Comparison of ENCODE assay signal across 14 cellular contexts in the genomic region with DNA sequence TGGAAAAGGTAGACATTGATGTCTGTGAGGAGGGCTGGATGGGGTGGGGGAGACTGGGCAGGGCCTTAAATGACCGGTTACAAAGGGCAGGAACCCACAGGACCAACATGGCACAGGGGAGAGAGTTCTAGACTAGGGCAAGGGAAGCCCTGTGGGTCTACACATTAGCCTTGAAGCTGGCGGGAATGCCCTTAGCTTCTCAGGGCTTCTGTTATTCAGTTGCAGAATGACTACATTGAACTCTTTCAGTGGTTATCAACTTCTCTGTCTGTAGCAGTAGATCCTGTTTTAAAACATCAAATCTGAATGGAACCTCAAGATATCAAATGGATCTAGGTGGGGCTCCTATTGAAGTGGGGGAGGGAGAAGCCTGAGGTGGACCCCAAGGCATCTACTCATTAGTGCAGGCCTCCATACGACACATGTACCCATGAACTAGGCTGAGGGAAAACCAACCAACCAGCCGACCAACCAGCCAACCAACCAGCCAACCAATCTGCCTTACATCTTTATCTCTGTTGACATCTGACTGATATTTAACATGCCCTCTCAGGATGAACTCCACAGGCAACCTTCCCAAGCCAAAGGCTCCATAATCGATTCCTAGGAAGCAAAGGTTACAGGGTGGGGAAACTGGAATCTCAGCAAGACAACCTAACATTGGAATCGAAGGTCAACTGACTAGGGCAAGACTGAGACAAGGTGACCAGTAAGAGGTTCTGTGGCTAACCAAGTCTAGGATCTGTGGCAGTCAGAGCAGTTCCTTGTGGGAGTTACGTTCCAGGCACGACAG. TPM values are rescaled to one million over a fixed set of nuclear protein-coding genes. Genes with fewer than 3 reads are reported as not detected.
A peak's percentile ranks its signal among the peaks of the same experiment; 100 is the strongest.
DNase-seq lines count a peak whose midpoint lies in the region; ATAC-seq and TF ChIP-seq lines count a peak whose summit lies in the region.
"Had no signal": no experiment of that assay in that cellular context is flagged by ENCODE, and none has a peak within 500 bp of the region (broad histone marks: within the 10 kb centered on the region; RNA-seq: fewer than 3 reads in every experiment).

No MANE protein-coding gene starts in this region.

- TF ChIP-seq CTCF in uterus (IDR thresholded peaks at IDR 0.05), result no peak

- H3K4me3 ChIP-seq in uterus (no peak overlapping the region), aorta (ENCODE audit: low read length in 2 of 2) (no peak overlapping the region)
- H3K4me3 ChIP-seq: colonic mucosa had no signal

- no peaks in the 10 kb centered on the region for H3K9me3 ChIP-seq in uterus
- no peaks in the 10 kb centered on the region for H3K9me3 ChIP-seq in aorta (ENCODE audit: control insufficient read depth, low read length)
- H3K9me3 ChIP-seq: colonic mucosa, SK-N-SH had no signal

- H3K4me1 ChIP-seq in uterus (no peaks in the 10 kb centered on the region), aorta (ENCODE audit: control insufficient read depth in 1 of 2, insufficient read depth in 2 of 2, low read length in 2 of 2) (no peaks in the 10 kb centered on the region)
- H3K4me1 ChIP-seq: colonic mucosa had no signal

- H3K36me3 ChIP-seq in uterus (no peaks in the 10 kb centered on the region), aorta (ENCODE audit: control insufficient read depth in 1 of 2, insufficient read depth in 2 of 2, low read length in 1 of 2) (peaks cover 0 to 4% of the 10 kb centered on the region in 2 donors)
- H3K36me3 ChIP-seq: colonic mucosa had no signal

- 94 to 96% methylated on average over 8 of the region's 8 CpGs for WGBS in aorta, 2 donors

- DNase-seq in left colon (no peak), HEK293T (ENCODE audit: extremely low spot score) (no peak), AML-193 (lab: John Stamatoyannopoulos, UW) (no peak), uterus (no peak), aorta (no peak)
- DNase-seq: activated CD4-positive, alpha-beta T cell treated with anti-CD3 and anti-CD28 coated beads for 48 hours; activated naive CD4-positive, alpha-beta T cell treated with anti-CD3 and anti-CD28 coated beads, Interleukin-2, amount 10 ng/mL, durations not matched to agents 7 days and 5 days; colonic mucosa; foreskin keratinocyte; nephron progenitor cell; SK-N-SH had no signal

- no peak for TF ChIP-seq POLR2A in uterus (IDR thresholded peaks at IDR 0.05)

- POLR2A ChIA-PET in HEK293T (lab: Yijun Ruan, JAX), result no interaction called here

- intact Hi-C loops in left colon (cut with DNase I, micrococcal nuclease) (no loop called here), uterus (cut with DNase I; ENCODE audit: low total_unique reads) (no loop called here), aorta (cut with DNase I) (no loop called here)

- no peak overlapping the region for H3K27ac ChIP-seq in uterus
- H3K27ac ChIP-seq in aorta (ENCODE audit: low read depth in 1 of 2, low read length in 2 of 2), result no peak overlapping the region
- H3K27ac ChIP-seq: colonic mucosa, foreskin keratinocyte had no signal

- ATAC-seq in GM18873 (IDR thresholded peaks at IDR 0.05; ENCODE audit: low FRiP score, unreplicated experiment), result peak; percentile 90
- peak; percentile 86 for ATAC-seq in GM21576 (IDR thresholded peaks at IDR 0.05; ENCODE audit: unreplicated experiment)
- peak; percentile 89 for ATAC-seq in HG03108 (IDR thresholded peaks at IDR 0.05; ENCODE audit: unreplicated experiment)
- ATAC-seq in left colon, result peak; percentile 61
- ATAC-seq in aorta (ENCODE audit: low FRiP score), result no peak
- ATAC-seq: foreskin keratinocyte had no signal

- CTCF ChIA-PET in HEK293T (lab: Yijun Ruan, JAX), result no interaction called here

- no peaks in the 10 kb centered on the region for H3K27me3 ChIP-seq in uterus
- H3K27me3 ChIP-seq in aorta (ENCODE audit: control insufficient read depth in 1 of 2, insufficient read depth in 2 of 2, low read length in 1 of 2), result no peaks in the 10 kb centered on the region
- H3K27me3 ChIP-seq: colonic mucosa, foreskin keratinocyte had no signal

TF ChIP-seq in HEK293T, 16 proteins besides CTCF, POLR2A, EP300 and RAD21:
- no peak for TF ChIP-seq ARNT (IDR thresholded peaks at IDR 0.05)

RNA-seq across cellular contexts. Expression of gene DAP, which starts 48.3 kb away (rescaled TPM):
- total RNA-seq in left colon (100 to 1,000 TPM; 125 TPM), uterus (10 to 100 TPM; 38.2 to 83.9 (median 50.0) TPM), aorta (100 to 1,000 TPM; 117 to 122 TPM)
- polyA plus RNA-seq in aorta, result 100 to 1,000 TPM; 146 to 188 TPM
